Comparison of ENCODE assay signal across 18 cellular contexts in genomic region chr15:96412919-96413231, GRCh38.
DNase-seq lines count a peak whose midpoint lies in the region; ATAC-seq, FAIRE-seq and TF ChIP-seq lines count a peak whose summit lies in the region.
"Had no signal": no experiment of that assay in that cellular context is flagged by ENCODE, and none has a peak within 500 bp of the region (broad histone marks: within the 10 kb centered on the region; RNA-seq: fewer than 3 reads in every experiment).

No MANE protein-coding gene starts in this region.

- DNase-seq in H54 (ENCODE audit: insufficient read length, low spot score) (peak; percentile 38), RWPE2 (ENCODE audit: low spot score) (no peak), foreskin keratinocyte (no peak), thyroid gland (no peak)
- DNase-seq in activated CD8-positive, alpha-beta memory T cell treated with anti-CD3 and anti-CD28 coated beads for 24 hours = no peak
- DNase-seq: AML-193; Caco-2; CD4-positive, alpha-beta T cell; GF-D8; H7 had no signal

- H3K27me3 ChIP-seq in RWPE2 (ENCODE audit: insufficient read depth, poor library complexity, severe bottlenecking) (peaks cover 100% of the 10 kb centered on the region), foreskin keratinocyte (peaks cover 100% of the 10 kb centered on the region), thyroid gland (peaks cover 58% of the 10 kb centered on the region)

- peak; percentile 35; the same call in 2 of the 3 replicates for ATAC-seq in RWPE2 (ENCODE audit: low read depth)
- ATAC-seq in foreskin keratinocyte = peak; percentile 33
- ATAC-seq in GM21737 (IDR thresholded peaks at IDR 0.05; ENCODE audit: unreplicated experiment) = no peak
- ATAC-seq: GM23338, HCT116 had no signal

- intact Hi-C loops in thyroid gland (cut with DNase I) = no loop called here

- H3K27ac ChIP-seq in RWPE2 (ENCODE audit: poor library complexity, severe bottlenecking) (no peak overlapping the region), foreskin keratinocyte (no peak overlapping the region), thyroid gland (no peak overlapping the region)
- H3K27ac ChIP-seq: C4-2B, KMS-11 had no signal

- no peak for TF ChIP-seq CTCF in RWPE2 (IDR thresholded peaks at IDR 0.05; ENCODE audit: poor library complexity, severe bottlenecking)
- no peak for TF ChIP-seq CTCF in foreskin keratinocyte (conservative IDR thresholded peaks at IDR 0.05)
- no peak for TF ChIP-seq CTCF in thyroid gland (IDR thresholded peaks at IDR 0.05)

- H3K9me3 ChIP-seq in RWPE2 (ENCODE audit: severe bottlenecking) (no peaks in the 10 kb centered on the region), thyroid gland (no peaks in the 10 kb centered on the region)
- H3K9me3 ChIP-seq: Caco-2 had no signal

- no peak overlapping the region for H3K4me3 ChIP-seq in RWPE2 (ENCODE audit: severe bottlenecking)
- no peak overlapping the region for H3K4me3 ChIP-seq in thyroid gland (replicated peaks in 1 of 3)
- H3K4me3 ChIP-seq: GM23338 had no signal

- no peak for TF ChIP-seq POLR2A in H54 (IDR thresholded peaks at IDR 0.05; ENCODE audit: low read depth, low read length)
- TF ChIP-seq POLR2A in thyroid gland (IDR thresholded peaks at IDR 0.05) = no peak

- H3K4me1 ChIP-seq in RWPE2 (ENCODE audit: insufficient read depth, poor library complexity, severe bottlenecking) (no peaks in the 10 kb centered on the region), foreskin keratinocyte (no peaks in the 10 kb centered on the region), thyroid gland (peaks cover 17 to 28% of the 10 kb centered on the region in 2 donors)

- 24 to 26% methylated on average over 1 of the region's 1 CpG for WGBS in thyroid gland, 2 donors

- no peak for FAIRE-seq in H54 (lab: Jason Lieb, UNC)
- FAIRE-seq: A204.1, D721Med, GM19239 had no signal

- no peaks in the 10 kb centered on the region for H3K36me3 ChIP-seq in RWPE2 (ENCODE audit: low read depth)
- H3K36me3 ChIP-seq in thyroid gland = no peaks in the 10 kb centered on the region
